In genomic region chr2:228072669-228073068, GRCh38 we compare ENCODE assay signal across 5 cellular contexts.
"Had no signal": no experiment of that assay in that cellular context is flagged by ENCODE, and none has a peak within 500 bp of the region (broad histone marks: within the 10 kb centered on the region; RNA-seq: fewer than 3 reads in every experiment).

No MANE protein-coding gene starts in this region.

- H3K27ac Mint-ChIP-seq: GM23338, H9 had no signal

- ATAC-seq: GM23338, K562 had no signal

- H3K4me3 Mint-ChIP-seq: GM23338, H9 had no signal

- DNase-seq: H9, HCEC 1CT, IMR-90 had no signal

- H3K4me1 Mint-ChIP-seq: GM23338 had no signal

- H3K9me3 Mint-ChIP-seq: GM23338, H9 had no signal

- H3K4me3 ChIP-seq: GM23338, K562 had no signal
